8 cellular contexts compared by ENCODE assay signal in genomic region chrY:15650056-15650455, GRCh38.
"Had no signal": no experiment of that assay in that cellular context is flagged by ENCODE, and none has a peak within 500 bp of the region (broad histone marks: within the 10 kb centered on the region; RNA-seq: fewer than 3 reads in every experiment).

No MANE protein-coding gene starts in this region.

- DNase-seq: GDM1, GF-D8 had no signal

- FAIRE-seq: G401.6, GM12878, GM12891, GM12892, GM18507, GM19239 had no signal

- H3K4me3 ChIP-seq: GM12878 had no signal
